17 cellular contexts compared by ENCODE assay signal in genomic region chr5:180636403-180637075, GRCh38. TPM values are rescaled to one million over a fixed set of nuclear protein-coding genes. Genes with fewer than 3 reads are reported as not detected.
DNase-seq lines count a peak whose midpoint lies in the region; ATAC-seq and TF ChIP-seq lines count a peak whose summit lies in the region.
"Had no signal": no experiment of that assay in that cellular context is flagged by ENCODE, and none has a peak within 500 bp of the region (broad histone marks: within the 10 kb centered on the region; RNA-seq: fewer than 3 reads in every experiment).

No MANE protein-coding gene starts in this region.

- no peak for ATAC-seq in activated CD4-positive, alpha-beta T cell treated with anti-CD3 and anti-CD28 coated beads for 36 hours
- ATAC-seq in RWPE2 (ENCODE audit: low read depth) (no peak), heart left ventricle (peak in 2 of 4 donors; percentile 16 to 70), GM18519 (IDR thresholded peaks at IDR 0.05; ENCODE audit: low FRiP score, unreplicated experiment) (no peak)
- ATAC-seq: gastroesophageal sphincter, GM12878 had no signal

- peaks cover 4% of the 10 kb centered on the region for H3K27me3 Mint-ChIP-seq in activated CD4-positive, alpha-beta T cell treated with anti-CD3 and anti-CD28 coated beads for 36 hours

- H3K27me3 ChIP-seq in RWPE2 (ENCODE audit: insufficient read depth, poor library complexity, severe bottlenecking) (no peaks in the 10 kb centered on the region), heart left ventricle (peaks cover 0 to 11% (median 0%) of the 10 kb centered on the region in 9 donors), sigmoid colon (peaks cover 0 to 17% (median 0%) of the 10 kb centered on the region in 3 donors)

- no peak for TF ChIP-seq EP300 in sigmoid colon (IDR thresholded peaks at IDR 0.05)

- TF ChIP-seq CTCF in RWPE2 (IDR thresholded peaks at IDR 0.05; ENCODE audit: poor library complexity, severe bottlenecking) = no peak
- no peak for TF ChIP-seq CTCF in heart left ventricle (IDR thresholded peaks at IDR 0.05)
- TF ChIP-seq CTCF in sigmoid colon (IDR thresholded peaks at IDR 0.05) = no peak

- H3K27ac Mint-ChIP-seq in activated CD4-positive, alpha-beta T cell treated with anti-CD3 and anti-CD28 coated beads for 36 hours = no peak overlapping the region

- H3K4me3 Mint-ChIP-seq in activated CD4-positive, alpha-beta T cell treated with anti-CD3 and anti-CD28 coated beads for 36 hours = no peak overlapping the region
- H3K4me3 Mint-ChIP-seq: CD4-positive, alpha-beta memory T cell had no signal

- DNase-seq in activated CD4-positive, alpha-beta T cell treated with anti-CD3 and anti-CD28 coated beads for 36 hours = peak; percentile 1
- DNase-seq in activated CD4-positive, alpha-beta T cell treated with anti-CD3 and anti-CD28 coated beads, Interleukin-2, amount 50 U/mL, for 1 hour = no peak
- peak; percentile 56 for DNase-seq in RWPE2 (ENCODE audit: low spot score)
- peak in 4 of 5 donors; percentile 18 to 38 (median 30) for DNase-seq in heart left ventricle
- DNase-seq in sigmoid colon = peak; percentile 63
- no peak for DNase-seq in OCI-M1 (lab: John Stamatoyannopoulos, UW)
- no peak for DNase-seq in MV-4-11 (lab: John Stamatoyannopoulos, UW)
- DNase-seq: activated naive CD4-positive, alpha-beta T cell treated with anti-CD3 and anti-CD28 coated beads, Interleukin-2, amount 50 U/mL, for 16 hours; CD4-positive, alpha-beta memory T cell; central memory CD4-positive, alpha-beta T cell; WERI-Rb-1 had no signal

- intact Hi-C loops in activated CD4-positive, alpha-beta T cell treated with anti-CD3 and anti-CD28 coated beads for 36 hours (cut with DNase I, micrococcal nuclease) = no loop called here
- intact Hi-C loops in heart left ventricle (cut with DNase I) (no loop called here), sigmoid colon (cut with DNase I) (no loop called here)

- H3K9me3 ChIP-seq in RWPE2 (ENCODE audit: severe bottlenecking) (no peaks in the 10 kb centered on the region), heart left ventricle (no peaks in the 10 kb centered on the region), sigmoid colon (no peaks in the 10 kb centered on the region)
- H3K9me3 ChIP-seq: gastroesophageal sphincter, HAP-1 had no signal

- CTCF ChIA-PET in activated CD4-positive, alpha-beta T cell treated with anti-CD3 and anti-CD28 coated beads for 36 hours (lab: Charles Lee) = no interaction called here

- no peaks in the 10 kb centered on the region for H3K36me3 Mint-ChIP-seq in activated CD4-positive, alpha-beta T cell treated with anti-CD3 and anti-CD28 coated beads for 36 hours (ENCODE audit: low read depth)
- H3K36me3 Mint-ChIP-seq: CD4-positive, alpha-beta memory T cell had no signal

- H3K4me1 ChIP-seq in RWPE2 (ENCODE audit: insufficient read depth, poor library complexity, severe bottlenecking) (no peaks in the 10 kb centered on the region), heart left ventricle (peaks cover 0 to 23% (median 5%) of the 10 kb centered on the region in 12 donors), sigmoid colon (no peaks in the 10 kb centered on the region)
- H3K4me1 ChIP-seq: gastroesophageal sphincter, HAP-1 had no signal

- H3K36me3 ChIP-seq in RWPE2 (ENCODE audit: low read depth) = no peaks in the 10 kb centered on the region
- no peaks in the 10 kb centered on the region for H3K36me3 ChIP-seq in heart left ventricle
- no peaks in the 10 kb centered on the region for H3K36me3 ChIP-seq in sigmoid colon
- H3K36me3 ChIP-seq: gastroesophageal sphincter, HAP-1, WERI-Rb-1 had no signal

- TF ChIP-seq POLR2A in heart left ventricle (IDR thresholded peaks at IDR 0.05) = no peak
- TF ChIP-seq POLR2A in sigmoid colon (IDR thresholded peaks at IDR 0.05) = no peak

- POLR2A ChIA-PET in activated CD4-positive, alpha-beta T cell treated with anti-CD3 and anti-CD28 coated beads for 36 hours (lab: Charles Lee) = no interaction called here

- H3K27ac ChIP-seq in RWPE2 (ENCODE audit: poor library complexity, severe bottlenecking) = no peak overlapping the region
- H3K27ac ChIP-seq in heart left ventricle = no peak overlapping the region
- no peak overlapping the region for H3K27ac ChIP-seq in sigmoid colon
- H3K27ac ChIP-seq: gastroesophageal sphincter, KMS-11, WERI-Rb-1 had no signal

- H3K9me3 Mint-ChIP-seq in activated CD4-positive, alpha-beta T cell treated with anti-CD3 and anti-CD28 coated beads for 36 hours (ENCODE audit: low read depth) = no peaks in the 10 kb centered on the region
- H3K9me3 Mint-ChIP-seq: CD4-positive, alpha-beta memory T cell had no signal

- no peak overlapping the region for H3K4me3 ChIP-seq in RWPE2 (ENCODE audit: severe bottlenecking)
- H3K4me3 ChIP-seq in heart left ventricle = no peak overlapping the region
- H3K4me3 ChIP-seq in sigmoid colon = no peak overlapping the region
- H3K4me3 ChIP-seq: gastroesophageal sphincter, GM12878, HAP-1 had no signal

- H3K4me1 Mint-ChIP-seq in activated CD4-positive, alpha-beta T cell treated with anti-CD3 and anti-CD28 coated beads for 36 hours = no peaks in the 10 kb centered on the region

- 39 to 49% (median 45%) methylated on average over 18 of the region's 18 CpGs for WGBS in heart left ventricle, 4 donors
- WGBS in sigmoid colon, 2 donors = 79 to 80% methylated on average over 18 of the region's 18 CpGs

RNA-seq across cellular contexts. Expression of gene FLT4, which starts 12.9 kb away (rescaled TPM):
- total RNA-seq in activated CD4-positive, alpha-beta T cell treated with anti-CD3 and anti-CD28 coated beads for 36 hours = under 1 TPM; 0.75 to 0.98 TPM
- total RNA-seq in heart left ventricle (10 to 100 TPM in 2 of 9 donors, 1 to 10 TPM in 7; 2.1 to 13.7 (median 6.9) TPM), sigmoid colon (10 to 100 TPM in 1 of 4 donors, 1 to 10 TPM in 3; 5.3 to 16.9 (median 8.6) TPM)
- polyA plus RNA-seq in heart left ventricle (1 to 10 TPM; 5.0 to 5.4 TPM), sigmoid colon (1 to 10 TPM in 1 of 3 donors, under 1 TPM in 2; 0.23 to 6.2 (median 0.60) TPM)
- total RNA-seq: GM12878 had no signal

RNA-seq across cellular contexts. Expression of gene SCGB3A1, which starts 45.2 kb away (rescaled TPM):
- not detected for total RNA-seq in activated CD4-positive, alpha-beta T cell treated with anti-CD3 and anti-CD28 coated beads for 36 hours
- total RNA-seq in heart left ventricle (under 1 TPM in 1 of 9 donors, not detected in 8; 0.85 TPM), sigmoid colon (not detected)
- polyA plus RNA-seq in heart left ventricle (under 1 TPM; 0.22 to 0.57 TPM), sigmoid colon (under 1 TPM in 1 of 3 donors, not detected in 2; 0.83 TPM)
- total RNA-seq: CD4-positive, alpha-beta memory T cell; NCI-H460 had no signal
- polyA plus RNA-seq: CD4-positive, alpha-beta memory T cell; GM12878 had no signal

Comparison
In these comparisons a context has a peak if more than half of its experiments do, and no peak if none do; other contexts are left out.
1. DNase-seq: peak in activated CD4-positive, alpha-beta T cell treated with anti-CD3 and anti-CD28 coated beads for 36 hours (single experiment), RWPE2 (single experiment), heart left ventricle (4 of 5) and sigmoid colon (single experiment); none in activated CD4-positive, alpha-beta T cell treated with anti-CD3 and anti-CD28 coated beads, Interleukin-2, amount 50 U/mL, for 1 hour (single experiment), OCI-M1 (single experiment) and MV-4-11 (single experiment).